ENCODE assay signal across 16 cellular contexts in the genomic region with DNA sequence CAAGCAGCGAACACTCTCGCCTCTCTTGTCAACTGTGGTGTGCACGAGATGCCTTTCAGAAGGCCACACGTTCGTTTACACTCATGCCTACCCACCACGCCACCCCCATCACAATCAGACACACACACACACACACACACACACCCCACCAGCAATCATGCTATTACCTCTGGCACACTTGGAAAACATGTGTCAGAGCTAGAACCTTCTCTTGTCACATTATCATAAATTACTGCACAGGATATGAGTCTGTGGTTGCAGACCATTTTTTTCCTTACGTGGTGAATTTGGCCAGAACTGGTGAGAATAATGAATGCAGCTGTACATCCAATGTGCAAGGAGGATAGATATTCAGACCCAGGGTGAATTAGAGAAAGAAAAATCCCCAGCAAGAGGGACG. TPM values are rescaled to one million over a fixed set of nuclear protein-coding genes. Genes with fewer than 3 reads are reported as not detected.
DNase-seq lines count a peak whose midpoint lies in the region; ATAC-seq and TF ChIP-seq lines count a peak whose summit lies in the region.
"Had no signal": no experiment of that assay in that cellular context is flagged by ENCODE, and none has a peak within 500 bp of the region (broad histone marks: within the 10 kb centered on the region; RNA-seq: fewer than 3 reads in every experiment).

No MANE protein-coding gene starts in this region.

- no peaks in the 10 kb centered on the region for H3K36me3 ChIP-seq in left ventricle myocardium inferior
- H3K36me3 ChIP-seq: heart right ventricle, prostate gland had no signal

- H3K9me3 ChIP-seq in left ventricle myocardium inferior (replicated peaks) = no peaks in the 10 kb centered on the region
- H3K9me3 ChIP-seq: heart right ventricle, prostate gland had no signal

- no peak overlapping the region for H3K27ac Mint-ChIP-seq in activated naive CD4-positive, alpha-beta T cell treated with anti-CD3 and anti-CD28 coated beads, Interleukin-2, amount 10 ng/mL, durations not matched to agents 7 days and 5 days
- peak overlapping the region; percentile 70 for H3K27ac Mint-ChIP-seq in activated T-helper 2 cell treated with anti-CD3 and anti-CD28 coated beads, Interferon-gamma antibody, Interleukin-2, Interleukin-4, amounts not matched to agents 10 μg/mL and 5 μg/mL and 100 μg/mL, durations not matched to agents 14 hours and 24 hours and 36 hours
- H3K27ac Mint-ChIP-seq in stimulated activated naive CD8-positive, alpha-beta T cell treated with anti-CD3 and anti-CD28 coated beads, Interleukin-15, amount 100 ng/mL, for 72 hours = peak overlapping the region in 1 of 2 donors; percentile 78
- H3K27ac Mint-ChIP-seq: memory B cell had no signal

- H3K36me3 Mint-ChIP-seq in activated naive CD4-positive, alpha-beta T cell treated with anti-CD3 and anti-CD28 coated beads, Interleukin-2, amount 10 ng/mL, durations not matched to agents 7 days and 5 days = no peaks in the 10 kb centered on the region
- H3K36me3 Mint-ChIP-seq in activated T-helper 2 cell treated with anti-CD3 and anti-CD28 coated beads, Interferon-gamma antibody, Interleukin-2, Interleukin-4, amounts not matched to agents 10 μg/mL and 5 μg/mL and 100 μg/mL, durations not matched to agents 14 hours and 24 hours and 36 hours (ENCODE audit: low read depth) = no peaks in the 10 kb centered on the region
- H3K36me3 Mint-ChIP-seq: memory B cell had no signal

- intact Hi-C loops in activated T-helper 2 cell treated with anti-CD3 and anti-CD28 coated beads, Interferon-gamma antibody, Interleukin-2, Interleukin-4, amounts not matched to agents 10 μg/mL and 5 μg/mL and 100 μg/mL, durations not matched to agents 14 hours and 24 hours and 36 hours (cut with micrococcal nuclease) = loop anchor here (2.0 kb wide), 1 partner anchor 94 kb away; no protein-coding TSS in a partner anchor
- intact Hi-C loops in left ventricle myocardium inferior (cut with micrococcal nuclease) = no loop called here

- peak; percentile 60 for DNase-seq in activated naive CD4-positive, alpha-beta T cell treated with Interleukin-2 at 50 U/mL for 16 hours
- no peak for DNase-seq in activated naive CD4-positive, alpha-beta T cell treated with anti-CD3 and anti-CD28 coated beads, Interleukin-2, amount 10 ng/mL, durations not matched to agents 7 days and 5 days
- DNase-seq in activated T-helper 2 cell treated with anti-CD3 and anti-CD28 coated beads, Interferon-gamma antibody, Interleukin-2, Interleukin-4, amounts not matched to agents 10 μg/mL and 5 μg/mL and 100 μg/mL, durations not matched to agents 14 hours and 24 hours and 36 hours (ENCODE audit: low spot score) = peak; percentile 22
- DNase-seq in stimulated activated CD4-positive, alpha-beta T cell treated with anti-CD3 and anti-CD28 coated beads, Interleukin-12 subunit alpha, Interleukin-12 subunit beta, amount 100 ng/mL, for 4 hours = peak; percentile 16
- DNase-seq in stimulated activated naive CD8-positive, alpha-beta T cell treated with anti-CD3 and anti-CD28 coated beads, Interleukin-15, amount 100 ng/mL, for 72 hours = peak; percentile 23 to 63
- DNase-seq in left ventricle myocardium inferior = no peak
- DNase-seq: activated gamma-delta T cell; DMS79 treated with DMSO at 0.1 percent for 48 hours; effector CD8-positive, alpha-beta T cell; heart right ventricle; NCI-H1105 treated with DMSO at 0.1 percent for 48 hours had no signal

- H3K27me3 ChIP-seq in left ventricle myocardium inferior (ENCODE audit: low read depth) = no peaks in the 10 kb centered on the region

- peaks cover 6% of the 10 kb centered on the region for H3K4me1 ChIP-seq in left ventricle myocardium inferior
- H3K4me1 ChIP-seq: prostate gland had no signal

- H3K4me3 ChIP-seq in left ventricle myocardium inferior = no peak overlapping the region
- H3K4me3 ChIP-seq: heart right ventricle, prostate gland had no signal

- no peaks in the 10 kb centered on the region for H3K27me3 Mint-ChIP-seq in activated naive CD4-positive, alpha-beta T cell treated with anti-CD3 and anti-CD28 coated beads, Interleukin-2, amount 10 ng/mL, durations not matched to agents 7 days and 5 days
- no peaks in the 10 kb centered on the region for H3K27me3 Mint-ChIP-seq in activated T-helper 2 cell treated with anti-CD3 and anti-CD28 coated beads, Interferon-gamma antibody, Interleukin-2, Interleukin-4, amounts not matched to agents 10 μg/mL and 5 μg/mL and 100 μg/mL, durations not matched to agents 14 hours and 24 hours and 36 hours (ENCODE audit: low read depth)
- no peaks in the 10 kb centered on the region for H3K27me3 Mint-ChIP-seq in stimulated activated naive CD8-positive, alpha-beta T cell treated with anti-CD3 and anti-CD28 coated beads, Interleukin-15, amount 100 ng/mL, for 72 hours

- TF ChIP-seq CTCF in left ventricle myocardium inferior (IDR thresholded peaks at IDR 0.05; ENCODE audit: borderline replicate concordance) = no peak

- no peaks in the 10 kb centered on the region for H3K9me3 Mint-ChIP-seq in activated naive CD4-positive, alpha-beta T cell treated with anti-CD3 and anti-CD28 coated beads, Interleukin-2, amount 10 ng/mL, durations not matched to agents 7 days and 5 days
- H3K9me3 Mint-ChIP-seq in activated T-helper 2 cell treated with anti-CD3 and anti-CD28 coated beads, Interferon-gamma antibody, Interleukin-2, Interleukin-4, amounts not matched to agents 10 μg/mL and 5 μg/mL and 100 μg/mL, durations not matched to agents 14 hours and 24 hours and 36 hours = no peaks in the 10 kb centered on the region
- no peaks in the 10 kb centered on the region for H3K9me3 Mint-ChIP-seq in stimulated activated naive CD8-positive, alpha-beta T cell treated with anti-CD3 and anti-CD28 coated beads, Interleukin-15, amount 100 ng/mL, for 72 hours
- H3K9me3 Mint-ChIP-seq: memory B cell had no signal

- peaks cover 17% of the 10 kb centered on the region for H3K4me1 Mint-ChIP-seq in activated naive CD4-positive, alpha-beta T cell treated with anti-CD3 and anti-CD28 coated beads, Interleukin-2, amount 10 ng/mL, durations not matched to agents 7 days and 5 days
- peaks cover 42% of the 10 kb centered on the region for H3K4me1 Mint-ChIP-seq in activated T-helper 2 cell treated with anti-CD3 and anti-CD28 coated beads, Interferon-gamma antibody, Interleukin-2, Interleukin-4, amounts not matched to agents 10 μg/mL and 5 μg/mL and 100 μg/mL, durations not matched to agents 14 hours and 24 hours and 36 hours (ENCODE audit: low read depth)
- H3K4me1 Mint-ChIP-seq in stimulated activated naive CD8-positive, alpha-beta T cell treated with anti-CD3 and anti-CD28 coated beads, Interleukin-15, amount 100 ng/mL, for 72 hours = peaks cover 46% of the 10 kb centered on the region

- CTCF ChIA-PET in activated naive CD4-positive, alpha-beta T cell treated with anti-CD3 and anti-CD28 coated beads, Interleukin-2, amount 10 ng/mL, durations not matched to agents 7 days and 5 days (lab: Charles Lee) = interaction anchor here (0.7 to 0.9 kb wide), 3 partner anchors 125 to 357 kb away, joined by 3 to 4 read pairs (median 3); a partner anchor contains a TSS

- H3K4me3 Mint-ChIP-seq in activated naive CD4-positive, alpha-beta T cell treated with anti-CD3 and anti-CD28 coated beads, Interleukin-2, amount 10 ng/mL, durations not matched to agents 7 days and 5 days = no peak overlapping the region
- H3K4me3 Mint-ChIP-seq in activated T-helper 2 cell treated with anti-CD3 and anti-CD28 coated beads, Interferon-gamma antibody, Interleukin-2, Interleukin-4, amounts not matched to agents 10 μg/mL and 5 μg/mL and 100 μg/mL, durations not matched to agents 14 hours and 24 hours and 36 hours (ENCODE audit: low read depth) = no peak overlapping the region
- peak overlapping the region; percentile 0 to 23 for H3K4me3 Mint-ChIP-seq in stimulated activated naive CD8-positive, alpha-beta T cell treated with anti-CD3 and anti-CD28 coated beads, Interleukin-15, amount 100 ng/mL, for 72 hours
- H3K4me3 Mint-ChIP-seq: memory B cell had no signal

- no peak overlapping the region for H3K27ac ChIP-seq in left ventricle myocardium inferior (replicated peaks)
- H3K27ac ChIP-seq: heart right ventricle, HL-60, prostate gland had no signal

- ATAC-seq in stimulated activated naive CD8-positive, alpha-beta T cell treated with anti-CD3 and anti-CD28 coated beads, Interleukin-15, amount 100 ng/mL, for 72 hours = peak; percentile 84
- no peak for ATAC-seq in GM18868 (IDR thresholded peaks at IDR 0.05; ENCODE audit: unreplicated experiment)
- ATAC-seq in HG03521 (IDR thresholded peaks at IDR 0.05; ENCODE audit: unreplicated experiment) = no peak
- ATAC-seq: heart right ventricle had no signal

RNA-seq across cellular contexts. Expression of a gene that starts 52.4 kb away (rescaled TPM):
- total RNA-seq in activated T-helper 2 cell treated with anti-CD3 and anti-CD28 coated beads, Interferon-gamma antibody, Interleukin-2, Interleukin-4, amounts not matched to agents 10 μg/mL and 5 μg/mL and 100 μg/mL, durations not matched to agents 14 hours and 24 hours and 36 hours = 70.8 and 75.1 TPM in 2 replicates
- 57.6 TPM for total RNA-seq in left ventricle myocardium inferior

Comparison
In these comparisons a context has a peak if more than half of its experiments do, and no peak if none do; other contexts are left out.
1. DNase-seq: peak in activated naive CD4-positive, alpha-beta T cell treated with Interleukin-2 at 50 U/mL for 16 hours (single experiment), activated T-helper 2 cell treated with anti-CD3 and anti-CD28 coated beads, Interferon-gamma antibody, Interleukin-2, Interleukin-4, amounts not matched to agents 10 μg/mL and 5 μg/mL and 100 μg/mL, durations not matched to agents 14 hours and 24 hours and 36 hours (single experiment), stimulated activated CD4-positive, alpha-beta T cell treated with anti-CD3 and anti-CD28 coated beads, Interleukin-12 subunit alpha, Interleukin-12 subunit beta, amount 100 ng/mL, for 4 hours (single experiment) and stimulated activated naive CD8-positive, alpha-beta T cell treated with anti-CD3 and anti-CD28 coated beads, Interleukin-15, amount 100 ng/mL, for 72 hours (2 of 2); none in activated naive CD4-positive, alpha-beta T cell treated with anti-CD3 and anti-CD28 coated beads, Interleukin-2, amount 10 ng/mL, durations not matched to agents 7 days and 5 days (single experiment) and left ventricle myocardium inferior (single experiment).
2. H3K4me3 Mint-ChIP-seq: peak in stimulated activated naive CD8-positive, alpha-beta T cell treated with anti-CD3 and anti-CD28 coated beads, Interleukin-15, amount 100 ng/mL, for 72 hours (2 of 2); none in activated naive CD4-positive, alpha-beta T cell treated with anti-CD3 and anti-CD28 coated beads, Interleukin-2, amount 10 ng/mL, durations not matched to agents 7 days and 5 days (single experiment) and activated T-helper 2 cell treated with anti-CD3 and anti-CD28 coated beads, Interferon-gamma antibody, Interleukin-2, Interleukin-4, amounts not matched to agents 10 μg/mL and 5 μg/mL and 100 μg/mL, durations not matched to agents 14 hours and 24 hours and 36 hours (single experiment).